In the genomic region with DNA sequence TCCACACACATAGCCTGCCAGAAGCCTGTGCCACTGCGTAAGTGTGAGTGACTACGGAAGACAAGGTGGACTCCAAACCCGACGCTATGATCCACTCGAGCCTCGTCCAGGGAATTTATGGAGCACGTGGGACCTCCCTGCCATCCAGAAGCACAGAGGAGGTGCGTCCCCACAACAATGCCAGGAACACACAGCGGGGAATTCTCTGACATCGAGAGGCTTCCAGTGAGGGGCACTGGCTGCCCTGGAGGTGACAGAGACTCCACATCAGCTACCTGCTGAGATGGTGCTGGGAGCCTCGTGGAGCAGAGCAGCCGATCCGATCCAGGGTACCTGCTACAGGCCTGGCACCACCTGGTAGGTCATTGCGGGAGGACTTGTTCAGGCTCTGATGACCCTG, we compare ENCODE assay signal across 29 cellular contexts.
"Had no signal": no experiment of that assay in that cellular context is flagged by ENCODE, and none has a peak within 500 bp of the region (broad histone marks: within the 10 kb centered on the region; RNA-seq: fewer than 3 reads in every experiment).

No MANE protein-coding gene starts in this region.

- H3K27ac Mint-ChIP-seq: activated CD4-positive, alpha-beta memory T cell treated with anti-CD3 and anti-CD28 coated beads for 36 hours; activated naive CD4-positive, alpha-beta T cell treated with anti-CD3 and anti-CD28 coated beads, Interleukin-2, amount 50 U/mL, for 24 hours; activated T-helper 1 cell treated with anti-CD3 and anti-CD28 coated beads, Interleukin-12 subunit alpha, Interleukin-12 subunit beta, Interleukin-2, Interleukin-4 antibody, amounts not matched to agents 30 ng/mL and 10 ng/mL and 1 ng/mL, durations not matched to agents 14 hours and 24 hours and 36 hours; nephron; stimulated activated naive CD8-positive, alpha-beta T cell treated with anti-CD3 and anti-CD28 coated beads, Interleukin-15, amount 100 ng/mL, for 72 hours; T-helper 2 cell treated with Interferon-gamma antibody and Interleukin-4, amounts not matched to agents 5 μg/mL and 100 μg/mL, for 36 hours had no signal

- H3K27ac ChIP-seq: breast epithelium, epithelial cell of prostate, esophagus squamous epithelium, hepatocyte, upper lobe of left lung, vagina had no signal

- H3K27me3 Mint-ChIP-seq: activated CD4-positive, alpha-beta memory T cell treated with anti-CD3 and anti-CD28 coated beads for 36 hours; activated naive CD4-positive, alpha-beta T cell treated with anti-CD3 and anti-CD28 coated beads, Interleukin-2, amount 50 U/mL, for 24 hours had no signal

- H2AFZ ChIP-seq: hepatocyte had no signal

- H3K79me2 ChIP-seq: hepatocyte had no signal

- H3K4me1 Mint-ChIP-seq: activated naive CD4-positive, alpha-beta T cell treated with anti-CD3 and anti-CD28 coated beads, Interleukin-2, amount 50 U/mL, for 24 hours had no signal

- DNase-seq: activated CD4-positive, alpha-beta memory T cell treated with anti-CD3 and anti-CD28 coated beads for 36 hours; activated CD4-positive, alpha-beta T cell treated with anti-CD3 and anti-CD28 coated beads for 48 hours; activated CD8-positive, alpha-beta memory T cell treated with anti-CD3 and anti-CD28 coated beads, Interleukin-2, amount 50 U/mL, for 4 hours; activated gamma-delta T cell treated with Interleukin-2 at 50 U/mL for 16 hours; activated T-cell treated with anti-CD3 and anti-CD28 coated beads, Interleukin-2, amount 50 U/mL, for 1 hour; central memory CD4-positive, alpha-beta T cell; dermis blood vessel endothelial cell; effector CD8-positive, alpha-beta T cell; esophagus squamous epithelium; foreskin melanocyte; islet precursor cell; left colon; mammary epithelial cell; nucleus accumbens; stimulated activated CD4-positive, alpha-beta T cell treated with anti-CD3 and anti-CD28 coated beads, Interleukin-12 subunit alpha, Interleukin-12 subunit beta, amount 100 ng/mL, for 4 hours; stimulated activated CD4-positive, alpha-beta T cell treated with anti-CD3 and anti-CD28 coated beads, Interleukin-4, amount 100 ng/mL, for 1 hour; stimulated activated naive CD8-positive, alpha-beta T cell treated with anti-CD3 and anti-CD28 coated beads, Interleukin-15, amount 100 ng/mL, for 72 hours; substantia nigra; T-helper 1 cell had no signal

- H3K36me3 ChIP-seq: breast epithelium, esophagus squamous epithelium, upper lobe of left lung, vagina had no signal

- H3K27me3 ChIP-seq: hepatocyte, upper lobe of left lung, vagina had no signal

- ATAC-seq: activated CD4-positive, CD25-positive, alpha-beta regulatory T cell treated with anti-CD3 and anti-CD28 coated beads, Interleukin-2, amount 50 U/mL, for 24 hours; left colon; stimulated activated naive CD8-positive, alpha-beta T cell treated with anti-CD3 and anti-CD28 coated beads, Interleukin-15, amount 100 ng/mL, for 72 hours had no signal

- H3K36me3 Mint-ChIP-seq: activated CD4-positive, alpha-beta memory T cell treated with anti-CD3 and anti-CD28 coated beads for 36 hours; activated naive CD4-positive, alpha-beta T cell treated with anti-CD3 and anti-CD28 coated beads, Interleukin-2, amount 50 U/mL, for 24 hours had no signal

- H3K9me3 ChIP-seq: breast epithelium, esophagus squamous epithelium, upper lobe of left lung, vagina had no signal

- H3K4me3 ChIP-seq: breast epithelium, esophagus squamous epithelium, hepatocyte, upper lobe of left lung, vagina had no signal

- H3K4me2 ChIP-seq: hepatocyte had no signal

- H3K4me3 Mint-ChIP-seq: activated CD4-positive, alpha-beta memory T cell treated with anti-CD3 and anti-CD28 coated beads for 36 hours; activated naive CD4-positive, alpha-beta T cell treated with anti-CD3 and anti-CD28 coated beads, Interleukin-2, amount 50 U/mL, for 24 hours; activated T-helper 1 cell treated with anti-CD3 and anti-CD28 coated beads, Interleukin-12 subunit alpha, Interleukin-12 subunit beta, Interleukin-2, Interleukin-4 antibody, amounts not matched to agents 30 ng/mL and 10 ng/mL and 1 ng/mL, durations not matched to agents 14 hours and 24 hours and 36 hours; nephron; stimulated activated naive CD8-positive, alpha-beta T cell treated with anti-CD3 and anti-CD28 coated beads, Interleukin-15, amount 100 ng/mL, for 72 hours; T-helper 2 cell treated with Interferon-gamma antibody and Interleukin-4, amounts not matched to agents 5 μg/mL and 100 μg/mL, for 36 hours had no signal

- H3K9me3 Mint-ChIP-seq: activated CD4-positive, alpha-beta memory T cell treated with anti-CD3 and anti-CD28 coated beads for 36 hours; activated naive CD4-positive, alpha-beta T cell treated with anti-CD3 and anti-CD28 coated beads, Interleukin-2, amount 50 U/mL, for 24 hours; activated T-helper 1 cell treated with anti-CD3 and anti-CD28 coated beads, Interleukin-12 subunit alpha, Interleukin-12 subunit beta, Interleukin-2, Interleukin-4 antibody, amounts not matched to agents 30 ng/mL and 10 ng/mL and 1 ng/mL, durations not matched to agents 14 hours and 24 hours and 36 hours; nephron; stimulated activated naive CD8-positive, alpha-beta T cell treated with anti-CD3 and anti-CD28 coated beads, Interleukin-15, amount 100 ng/mL, for 72 hours; T-helper 2 cell treated with Interferon-gamma antibody and Interleukin-4, amounts not matched to agents 5 μg/mL and 100 μg/mL, for 36 hours had no signal
